20 cellular contexts compared by ENCODE assay signal in genomic region chr12:72207756-72208155, GRCh38.
A peak's percentile ranks its signal among the peaks of the same experiment; 100 is the strongest.
DNase-seq lines count a peak whose midpoint lies in the region; ATAC-seq, FAIRE-seq and TF ChIP-seq lines count a peak whose summit lies in the region.
"Had no signal": no experiment of that assay in that cellular context is flagged by ENCODE, and none has a peak within 500 bp of the region (broad histone marks: within the 10 kb centered on the region; RNA-seq: fewer than 3 reads in every experiment).

No MANE protein-coding gene starts in this region.

- no peak overlapping the region for H2AK5ac ChIP-seq in H1 (ENCODE audit: low read depth, low read length)

- no peak overlapping the region for H2BK15ac ChIP-seq in H1 (ENCODE audit: low read length)

- H4K5ac ChIP-seq in H1 (ENCODE audit: insufficient read length, low read depth, low read length) = no peak overlapping the region

- H3K4me3 ChIP-seq in A673 (ENCODE audit: low read depth, low read length, poor library complexity, severe bottlenecking) (no peak overlapping the region), H1 (ENCODE audit: extremely low read depth in 1 of 4, insufficient read depth in 2 of 4, low read depth in 3 of 4, low read length in 4 of 4) (no peak overlapping the region), neural progenitor cell (no peak overlapping the region), right lobe of liver (no peak overlapping the region)
- H3K4me3 ChIP-seq: A549 had no signal

- H3K4me2 ChIP-seq in H1 (ENCODE audit: insufficient read depth in 1 of 2, low read depth in 2 of 2, low read length in 2 of 2) (no peak overlapping the region), neural progenitor cell (no peak overlapping the region)
- H3K4me2 ChIP-seq: A549 had no signal

- H3K9me3 Mint-ChIP-seq in neural progenitor cell (peaks cover 2% of the 10 kb centered on the region), MCF 10A (ENCODE audit: unreplicated experiment) (no peaks in the 10 kb centered on the region)
- H3K9me3 Mint-ChIP-seq: HFFc6 had no signal

- H3K4me1 ChIP-seq in A673 (ENCODE audit: insufficient read depth, low read length, poor library complexity, severe bottlenecking) (peaks cover 7% of the 10 kb centered on the region), H1 (replicated peaks in 1 of 4; ENCODE audit: control insufficient read depth in 3 of 4, insufficient read depth in 4 of 4, low read length in 3 of 4) (peaks cover 0 to 5% (median 3%) of the 10 kb centered on the region in 4 experiments; a peak in 3 of 7 replicates), neural progenitor cell (peaks cover 10% of the 10 kb centered on the region), right lobe of liver (no peaks in the 10 kb centered on the region)
- H3K4me1 ChIP-seq: A549 had no signal

- H3K4me3 Mint-ChIP-seq in neural progenitor cell = no peak overlapping the region
- no peak overlapping the region for H3K4me3 Mint-ChIP-seq in MCF 10A (ENCODE audit: unreplicated experiment)
- H3K4me3 Mint-ChIP-seq: CD4-positive, CD25-positive, alpha-beta regulatory T cell; HFFc6 had no signal

- WGBS in H1 (ENCODE audit: extremely low coverage in 1 of 2, insufficient coverage in 1 of 2, insufficient read length in 1 of 2, insufficient replicate concordance in 2 of 2, low coverage in 1 of 2, low lambda C conversion rate in 2 of 2, missing lambda C conversion rate in 1 of 2), 2 experiments = 92% methylated on average over 6 of the region's 6 CpGs; no CpG with 5 or more reads in 1 of the 2 experiments
- WGBS in right lobe of liver (ENCODE audit: insufficient coverage, low coverage, low lambda C conversion rate, missing lambda C conversion rate) = 80% methylated on average over 6 of the region's 6 CpGs

- no peak overlapping the region for H3K56ac ChIP-seq in H1 (replicated peaks; ENCODE audit: insufficient read length, low read depth, low read length)

- H3K9ac ChIP-seq in H1 (replicated peaks in 1 of 4; ENCODE audit: extremely low read depth in 1 of 4, low read depth in 3 of 4, low read length in 3 of 4) (no peak overlapping the region), neural progenitor cell (no peak overlapping the region)

- CTCF ChIA-PET in A673 (lab: Charles Lee) = no interaction called here
- CTCF ChIA-PET in H1 (lab: Charles Lee; ENCODE audit: partially characterized antibody) = interaction anchor here (1.3 kb wide), 1 partner anchor 13 kb away, joined by 3 read pairs; no protein-coding TSS in a partner anchor
- CTCF ChIA-PET in MCF 10A (lab: Yijun Ruan, JAX) = no interaction called here

- H3F3A ChIP-seq in neural progenitor cell (ENCODE audit: low read depth) = no peaks in the 10 kb centered on the region

- TF ChIP-seq RAD21 in H1 (IDR thresholded peaks at IDR 0.05 in 1 of 2, conservative IDR thresholded peaks at IDR 0.05 in 1 of 2; ENCODE audit: low read depth in 2 of 2, low read length in 2 of 2) = no peak

- H3K27ac Mint-ChIP-seq in neural progenitor cell = peak overlapping the region; percentile 17
- H3K27ac Mint-ChIP-seq in MCF 10A (ENCODE audit: low read depth, unreplicated experiment) = no peak overlapping the region
- H3K27ac Mint-ChIP-seq: CD4-positive, CD25-positive, alpha-beta regulatory T cell; HFFc6 had no signal

- no peak overlapping the region for H4K91ac ChIP-seq in H1 (replicated peaks; ENCODE audit: insufficient read length, low read length)

- H3K4ac ChIP-seq in H1 (replicated peaks; ENCODE audit: insufficient read length, low read depth, low read length) = no peak overlapping the region

- no peaks in the 10 kb centered on the region for H3K23me2 ChIP-seq in H1 (ENCODE audit: low read depth, low read length)

- no TSS peak for BruUV-seq in A673 (replicated peaks; lab: Mats Ljungman, UMichigan)
- BruUV-seq in MCF 10A (replicated peaks; lab: Mats Ljungman, UMichigan) = no TSS peak

- intact Hi-C loops in A673 (cut with micrococcal nuclease; ENCODE audit: unreplicated experiment) (no loop called here), MCF 10A (cut with micrococcal nuclease) (no loop called here), right lobe of liver (cut with DNase I) (no loop called here)

- peak overlapping the region; percentile 32 for H2BK12ac ChIP-seq in H1 (ENCODE audit: low read depth, low read length)

- H4K20me1 ChIP-seq in H1 (replicated peaks in 1 of 2; ENCODE audit: control insufficient read depth in 1 of 2, insufficient read depth in 2 of 2, low read length in 2 of 2) (no peaks in the 10 kb centered on the region), neural progenitor cell (ENCODE audit: low read depth) (no peaks in the 10 kb centered on the region)

- H3K18ac ChIP-seq in H1 (ENCODE audit: extremely low read depth, low read length) = no peak overlapping the region

- H3K9me3 ChIP-seq in A673 (ENCODE audit: low read depth, low read length, poor library complexity, severe bottlenecking) (no peaks in the 10 kb centered on the region), H1 (ENCODE audit: insufficient read depth in 2 of 2, low read depth in 1 of 2, low read length in 1 of 2) (no peaks in the 10 kb centered on the region), neural progenitor cell (ENCODE audit: low read depth) (no peaks in the 10 kb centered on the region), right lobe of liver (no peaks in the 10 kb centered on the region)
- H3K9me3 ChIP-seq: A549 had no signal

- H3K79me2 ChIP-seq in H1 (ENCODE audit: control insufficient read depth in 1 of 2, insufficient read depth in 2 of 2, low read length in 2 of 2) (no peaks in the 10 kb centered on the region), neural progenitor cell (ENCODE audit: low read depth) (no peaks in the 10 kb centered on the region)

- H3K36me3 Mint-ChIP-seq in neural progenitor cell (no peaks in the 10 kb centered on the region), MCF 10A (ENCODE audit: insufficient read depth, unreplicated experiment) (no peaks in the 10 kb centered on the region)
- H3K36me3 Mint-ChIP-seq: CD4-positive, CD25-positive, alpha-beta regulatory T cell had no signal

- no peaks in the 10 kb centered on the region for H3K79me1 ChIP-seq in H1 (ENCODE audit: low read depth, low read length)

- no peaks in the 10 kb centered on the region for H3K27me3 ChIP-seq in A673 (replicated peaks; ENCODE audit: insufficient read depth, low read depth, low read length, poor library complexity)
- no peaks in the 10 kb centered on the region for H3K27me3 ChIP-seq in H1 (replicated peaks in 1 of 4; ENCODE audit: control insufficient read depth in 3 of 4, extremely low read depth in 1 of 4, insufficient read depth in 3 of 4, low read length in 3 of 4)
- H3K27me3 ChIP-seq in neural progenitor cell = no peaks in the 10 kb centered on the region
- H3K27me3 ChIP-seq in right lobe of liver = no peaks in the 10 kb centered on the region

- H3K27me3 Mint-ChIP-seq in neural progenitor cell (ENCODE audit: insufficient read depth, low read depth) (no peaks in the 10 kb centered on the region), MCF 10A (ENCODE audit: insufficient read depth, unreplicated experiment) (no peaks in the 10 kb centered on the region)
- H3K27me3 Mint-ChIP-seq: CD4-positive, CD25-positive, alpha-beta regulatory T cell had no signal

- H2BK120ac ChIP-seq in H1 (replicated peaks; ENCODE audit: low read depth, low read length) = no peak overlapping the region

- DNase-seq in A673 (ENCODE audit: low spot score) (peak; percentile 18), NCI-H524 (lab: John Stamatoyannopoulos, UW) (peak; percentile 3 to 63), H1 (ENCODE audit: low read depth in 1 of 2, low spot score in 2 of 2) (no peak), neural progenitor cell (ENCODE audit: low spot score) (no peak), MCF 10A (ENCODE audit: unreplicated experiment) (no peak), right lobe of liver (no peak)
- DNase-seq: Calu3; CD4-positive, CD25-positive, alpha-beta regulatory T cell; DMS79 treated with DMSO at 0.1 percent for 48 hours; GDM1; GOT3; HFFc6; KG1; NCI-H1092; NCI-H748 treated with DMSO at 0.1 percent for 48 hours; Right ventricle myocardium superior had no signal

- H3K23ac ChIP-seq in H1 (ENCODE audit: insufficient read length) = no peak overlapping the region

- H3K27ac ChIP-seq in A673 (ENCODE audit: low read depth, low read length, poor library complexity, severe bottlenecking) (no peak overlapping the region), H1 (ENCODE audit: low read depth, low read length) (no peak overlapping the region), neural progenitor cell (no peak overlapping the region), right lobe of liver (no peak overlapping the region)
- H3K27ac ChIP-seq: A549 had no signal

- no peak for ATAC-seq in GM21367 (IDR thresholded peaks at IDR 0.05; ENCODE audit: unreplicated experiment)
- ATAC-seq in HG02678 (IDR thresholded peaks at IDR 0.05; ENCODE audit: unreplicated experiment) = no peak
- ATAC-seq in right lobe of liver = no peak
- ATAC-seq: A549, Panc1 had no signal

- H4K8ac ChIP-seq in H1 (ENCODE audit: extremely low read depth, insufficient read depth, low read length) = no peak overlapping the region

- POLR2A ChIA-PET in A673 (lab: Charles Lee; ENCODE audit: low non-redundant PET) = no interaction called here
- POLR2A ChIA-PET in H1 (lab: Charles Lee; ENCODE audit: partially characterized antibody) = no interaction called here
- POLR2A ChIA-PET in MCF 10A (lab: Yijun Ruan, JAX) = no interaction called here

- H3K36me3 ChIP-seq in A673 (ENCODE audit: insufficient read depth, low read length, poor library complexity, severe bottlenecking) = no peaks in the 10 kb centered on the region
- H3K36me3 ChIP-seq in H1 (ENCODE audit: control insufficient read depth in 2 of 4, insufficient read depth in 4 of 4, low read length in 3 of 4) = no peaks in the 10 kb centered on the region
- no peaks in the 10 kb centered on the region for H3K36me3 ChIP-seq in neural progenitor cell
- no peaks in the 10 kb centered on the region for H3K36me3 ChIP-seq in right lobe of liver

- no peak for TF ChIP-seq EP300 in H1 (IDR thresholded peaks at IDR 0.05; ENCODE audit: borderline replicate concordance in 1 of 2, low read depth in 2 of 2, low read length in 2 of 2)

- TF ChIP-seq POLR2A in H1 (IDR thresholded peaks at IDR 0.05; ENCODE audit: control extremely low read depth in 1 of 2, low read depth in 2 of 2, low read length in 2 of 2) = no peak
- no peak for TF ChIP-seq POLR2A in right lobe of liver (IDR thresholded peaks at IDR 0.05)

- peaks cover 15% of the 10 kb centered on the region for H3K4me1 Mint-ChIP-seq in neural progenitor cell
- H3K4me1 Mint-ChIP-seq in MCF 10A (ENCODE audit: insufficient read depth, unreplicated experiment) = no peaks in the 10 kb centered on the region
- H3K4me1 Mint-ChIP-seq: CD4-positive, CD25-positive, alpha-beta regulatory T cell had no signal

- H2BK5ac ChIP-seq in H1 (ENCODE audit: low read depth, low read length) = no peak overlapping the region

- FAIRE-seq in H1 (lab: Jason Lieb, UNC) = no peak
- FAIRE-seq: A549 had no signal

- no peak overlapping the region for H3K14ac ChIP-seq in H1 (ENCODE audit: insufficient read length)

- TF ChIP-seq CTCF in A673 (conservative IDR thresholded peaks at IDR 0.05; ENCODE audit: low read depth, low read length) (no peak), H1 (IDR thresholded peaks at IDR 0.05; ENCODE audit: control extremely low read depth in 1 of 3, insufficient read depth in 1 of 3, low read depth in 1 of 3, low read length in 3 of 3) (no peak), neural progenitor cell (IDR thresholded peaks at IDR 0.05) (no peak), MCF 10A (IDR thresholded peaks at IDR 0.05; ENCODE audit: unreplicated experiment) (no peak), right lobe of liver (IDR thresholded peaks at IDR 0.05) (no peak)

- H2AFZ ChIP-seq in H1 (ENCODE audit: low read length) = no peak overlapping the region
- no peak overlapping the region for H2AFZ ChIP-seq in neural progenitor cell (replicated peaks)

- no peak overlapping the region for H2BK20ac ChIP-seq in H1 (ENCODE audit: low read length)

Comparison
In these comparisons a context has a peak if more than half of its experiments do, and no peak if none do; other contexts are left out.
1. DNase-seq: peak in A673 (single experiment) and NCI-H524 (2 of 2); none in H1 (0 of 2), neural progenitor cell (single experiment), MCF 10A (single experiment) and right lobe of liver (0 of 3).